Comparison of ENCODE assay signal across 22 cellular contexts in genomic region chrX:53383376-53384087, GRCh38. TPM values are rescaled to one million over a fixed set of nuclear protein-coding genes. Genes with fewer than 3 reads are reported as not detected.
DNase-seq lines count a peak whose midpoint lies in the region; ATAC-seq, FAIRE-seq and TF ChIP-seq lines count a peak whose summit lies in the region.
"Had no signal": no experiment of that assay in that cellular context is flagged by ENCODE, and none has a peak within 500 bp of the region (broad histone marks: within the 10 kb centered on the region; RNA-seq: fewer than 3 reads in every experiment).

No MANE protein-coding gene starts in this region.

- peaks cover 42% of the 10 kb centered on the region for H3K36me3 Mint-ChIP-seq in activated CD4-positive, alpha-beta T cell treated with anti-CD3 and anti-CD28 coated beads for 36 hours (ENCODE audit: low read depth)
- peaks cover 39% of the 10 kb centered on the region for H3K36me3 Mint-ChIP-seq in activated CD4-positive, alpha-beta T cell treated with anti-CD3 and anti-CD28 coated beads, Interleukin-2, amount 10 ng/mL, durations not matched to agents 24 days and 14 days (ENCODE audit: low read depth)
- H3K36me3 Mint-ChIP-seq: natural killer cell had no signal

- peak overlapping the region; percentile 57 for H2BK5ac ChIP-seq in mesenchymal stem cell (ENCODE audit: low read depth, low read length, poor library complexity, severe bottlenecking)

- H3K4me1 Mint-ChIP-seq in activated CD4-positive, alpha-beta T cell treated with anti-CD3 and anti-CD28 coated beads for 36 hours: no peaks in the 10 kb centered on the region
- H3K4me1 Mint-ChIP-seq in activated CD4-positive, alpha-beta T cell treated with anti-CD3 and anti-CD28 coated beads, Interleukin-2, amount 10 ng/mL, durations not matched to agents 24 days and 14 days: no peaks in the 10 kb centered on the region
- H3K4me1 Mint-ChIP-seq: activated naive CD8-positive, alpha-beta T cell treated with anti-CD3 and anti-CD28 coated beads, Interleukin-2, amount 50 U/mL, for 24 hours; natural killer cell had no signal

- FAIRE-seq in bronchial epithelial cell (lab: Jason Lieb, UNC): no peak
- FAIRE-seq: G401.6, H1, small intestine had no signal

- H3K4me1 ChIP-seq in mesenchymal stem cell (ENCODE audit: control insufficient read depth, insufficient read depth, low read depth, low read length) (peaks cover 14% of the 10 kb centered on the region), BE2C (no peaks in the 10 kb centered on the region)
- H3K4me1 ChIP-seq: BLaER1, lower lobe of right lung, SJCRH30, upper lobe of right lung had no signal

- H3K36me3 ChIP-seq in bronchial epithelial cell (ENCODE audit: control insufficient read depth, insufficient read depth, low read length) (peaks cover 11% of the 10 kb centered on the region), mesenchymal stem cell (ENCODE audit: control insufficient read depth in 1 of 2, insufficient read depth in 2 of 2, low read depth in 1 of 2, low read length in 2 of 2) (peaks cover 25 to 62% of the 10 kb centered on the region in 2 experiments), BE2C (peaks cover 38% of the 10 kb centered on the region)
- H3K36me3 ChIP-seq: SJCRH30 had no signal

- no peaks in the 10 kb centered on the region for H3K9me3 Mint-ChIP-seq in activated CD4-positive, alpha-beta T cell treated with anti-CD3 and anti-CD28 coated beads for 36 hours (ENCODE audit: low read depth)
- H3K9me3 Mint-ChIP-seq in activated CD4-positive, alpha-beta T cell treated with anti-CD3 and anti-CD28 coated beads, Interleukin-2, amount 10 ng/mL, durations not matched to agents 24 days and 14 days: no peaks in the 10 kb centered on the region
- H3K9me3 Mint-ChIP-seq: activated naive CD8-positive, alpha-beta T cell treated with anti-CD3 and anti-CD28 coated beads, Interleukin-2, amount 50 U/mL, for 24 hours; natural killer cell had no signal

- peaks cover 1% of the 10 kb centered on the region for H3K79me1 ChIP-seq in mesenchymal stem cell (replicated peaks; ENCODE audit: low read length, poor library complexity, severe bottlenecking)

- H3K27me3 ChIP-seq in bronchial epithelial cell (ENCODE audit: control insufficient read depth, insufficient read depth, low read length) (no peaks in the 10 kb centered on the region), mesenchymal stem cell (ENCODE audit: control insufficient read depth in 1 of 2, insufficient read depth in 1 of 2, low read length in 2 of 2) (no peaks in the 10 kb centered on the region), BE2C (no peaks in the 10 kb centered on the region)
- H3K27me3 ChIP-seq: SJCRH30, upper lobe of right lung had no signal

- H2AK5ac ChIP-seq in mesenchymal stem cell (ENCODE audit: low read length, severe bottlenecking): peak overlapping the region; percentile 32

- H3K4me3 ChIP-seq in bronchial epithelial cell (ENCODE audit: low read depth, low read length) (no peak overlapping the region), mesenchymal stem cell (ENCODE audit: insufficient read depth in 1 of 2, low read depth in 1 of 2, low read length in 2 of 2) (no peak overlapping the region), BE2C (ENCODE audit: low read depth, low read length) (no peak overlapping the region)
- H3K4me3 ChIP-seq: BLaER1, lower lobe of right lung, SJCRH30, upper lobe of right lung had no signal

- H2AFZ ChIP-seq in mesenchymal stem cell (ENCODE audit: low read depth, low read length): no peak overlapping the region

- peak overlapping the region in 1 of 2 experiments; percentile 76 for H2BK12ac ChIP-seq in mesenchymal stem cell (ENCODE audit: low read length in 2 of 2)

- WGBS in mesenchymal stem cell: 96% methylated on average over 2 of the region's 4 CpGs

- POLR2A ChIA-PET in activated CD4-positive, alpha-beta T cell treated with anti-CD3 and anti-CD28 coated beads for 36 hours (lab: Charles Lee): interaction anchor here (0.6 kb wide), 2 partner anchors 10 to 16 kb away, joined by 3 to 5 read pairs; no protein-coding TSS in a partner anchor

- intact Hi-C loops in activated CD4-positive, alpha-beta T cell treated with anti-CD3 and anti-CD28 coated beads for 36 hours (cut with DNase I, micrococcal nuclease): no loop called here
- intact Hi-C loops in activated CD4-positive, alpha-beta T cell treated with anti-CD3 and anti-CD28 coated beads, Interleukin-2, amount 10 ng/mL, durations not matched to agents 24 days and 14 days (cut with micrococcal nuclease): no loop called here

- no peak for ATAC-seq in activated CD4-positive, alpha-beta T cell treated with anti-CD3 and anti-CD28 coated beads for 36 hours
- ATAC-seq: activated naive CD8-positive, alpha-beta T cell treated with anti-CD3 and anti-CD28 coated beads, Interleukin-2, amount 50 U/mL, for 24 hours; lower lobe of right lung; natural killer cell; PC-3; upper lobe of right lung had no signal

- peak overlapping the region; percentile 42 for H3K27ac Mint-ChIP-seq in activated CD4-positive, alpha-beta T cell treated with anti-CD3 and anti-CD28 coated beads for 36 hours
- H3K27ac Mint-ChIP-seq in activated CD4-positive, alpha-beta T cell treated with anti-CD3 and anti-CD28 coated beads, Interleukin-2, amount 10 ng/mL, durations not matched to agents 24 days and 14 days: no peak overlapping the region
- H3K27ac Mint-ChIP-seq: activated naive CD8-positive, alpha-beta T cell treated with anti-CD3 and anti-CD28 coated beads, Interleukin-2, amount 50 U/mL, for 24 hours; natural killer cell had no signal

- H2BK15ac ChIP-seq in mesenchymal stem cell (ENCODE audit: low read depth, poor library complexity, severe bottlenecking): no peak overlapping the region

- no peak overlapping the region for H3K18ac ChIP-seq in mesenchymal stem cell (ENCODE audit: low read depth in 1 of 2, low read length in 2 of 2)

- H4K91ac ChIP-seq in mesenchymal stem cell (ENCODE audit: low read length): no peak overlapping the region

- H3K4me2 ChIP-seq in mesenchymal stem cell (ENCODE audit: low read length, poor library complexity, severe bottlenecking): no peak overlapping the region
- H3K4me2 ChIP-seq: BLaER1 had no signal

- H4K8ac ChIP-seq in mesenchymal stem cell (ENCODE audit: low read length): no peak overlapping the region

- H3K23ac ChIP-seq in mesenchymal stem cell (ENCODE audit: low read length in 2 of 2): no peak overlapping the region

- CTCF ChIA-PET in activated CD4-positive, alpha-beta T cell treated with anti-CD3 and anti-CD28 coated beads for 36 hours (lab: Charles Lee): interaction anchor here (1.8 kb wide), 1 partner anchor 70 kb away, joined by 4 read pairs; no protein-coding TSS in a partner anchor

- no peak overlapping the region for H3K4me3 Mint-ChIP-seq in activated CD4-positive, alpha-beta T cell treated with anti-CD3 and anti-CD28 coated beads for 36 hours
- no peak overlapping the region for H3K4me3 Mint-ChIP-seq in activated CD4-positive, alpha-beta T cell treated with anti-CD3 and anti-CD28 coated beads, Interleukin-2, amount 10 ng/mL, durations not matched to agents 24 days and 14 days
- H3K4me3 Mint-ChIP-seq: activated naive CD8-positive, alpha-beta T cell treated with anti-CD3 and anti-CD28 coated beads, Interleukin-2, amount 50 U/mL, for 24 hours; natural killer cell had no signal

- no peak overlapping the region for H3K4ac ChIP-seq in mesenchymal stem cell (ENCODE audit: low read depth in 1 of 2, low read length in 2 of 2)

- H2BK120ac ChIP-seq in mesenchymal stem cell (ENCODE audit: low read depth, low read length): no peak overlapping the region

- H3K27ac ChIP-seq in mesenchymal stem cell (ENCODE audit: low read length, poor library complexity, severe bottlenecking): peak overlapping the region; percentile 43
- H3K27ac ChIP-seq: BLaER1, lower lobe of right lung, SJCRH30, upper lobe of right lung had no signal

- H3K9ac ChIP-seq in mesenchymal stem cell (ENCODE audit: low read length): no peak overlapping the region
- H3K9ac ChIP-seq: BLaER1 had no signal

- H3K9me3 ChIP-seq in mesenchymal stem cell (ENCODE audit: control insufficient read depth, low read length) (no peaks in the 10 kb centered on the region), BE2C (no peaks in the 10 kb centered on the region)
- H3K9me3 ChIP-seq: BLaER1, lower lobe of right lung, SJCRH30, upper lobe of right lung had no signal

- TF ChIP-seq CTCF in bronchial epithelial cell (IDR thresholded peaks at IDR 0.05; ENCODE audit: insufficient read depth, low read length, severe bottlenecking) (no peak), BE2C (IDR thresholded peaks at IDR 0.05; ENCODE audit: low read depth, low read length) (no peak)

- H3K27me3 Mint-ChIP-seq in activated CD4-positive, alpha-beta T cell treated with anti-CD3 and anti-CD28 coated beads for 36 hours: no peaks in the 10 kb centered on the region
- no peaks in the 10 kb centered on the region for H3K27me3 Mint-ChIP-seq in activated CD4-positive, alpha-beta T cell treated with anti-CD3 and anti-CD28 coated beads, Interleukin-2, amount 10 ng/mL, durations not matched to agents 24 days and 14 days
- H3K27me3 Mint-ChIP-seq: activated naive CD8-positive, alpha-beta T cell treated with anti-CD3 and anti-CD28 coated beads, Interleukin-2, amount 50 U/mL, for 24 hours had no signal

- H3K14ac ChIP-seq in mesenchymal stem cell (ENCODE audit: low read length in 2 of 2): no peak overlapping the region

- no peak for DNase-seq in activated CD4-positive, alpha-beta T cell treated with anti-CD3 and anti-CD28 coated beads for 36 hours
- DNase-seq in activated CD4-positive, alpha-beta T cell treated with anti-CD3 and anti-CD28 coated beads, Interleukin-2, amount 10 ng/mL, durations not matched to agents 24 days and 14 days: no peak
- DNase-seq in DMS 273 (lab: John Stamatoyannopoulos, UW; ENCODE audit: unreplicated experiment) (peak; percentile 87), bronchial epithelial cell (ENCODE audit: low read depth) (peak; percentile 29), mesenchymal stem cell (no peak), NOMO-1 treated with DMSO at 0.1 percent for 48 hours (lab: John Stamatoyannopoulos, UW; ENCODE audit: unreplicated experiment) (no peak), BE2C (no peak), GF-D8 (lab: John Stamatoyannopoulos, UW) (no peak)
- DNase-seq: activated naive CD8-positive, alpha-beta T cell treated with anti-CD3 and anti-CD28 coated beads, Interleukin-2, amount 50 U/mL, for 24 hours; effector CD4-positive, alpha-beta T cell; lower lobe of right lung; natural killer cell; NCI-H1417 treated with DMSO at 0.1 percent for 48 hours; PC-3; SJCRH30; small intestine; stimulated activated CD4-positive, alpha-beta T cell treated with anti-CD3 and anti-CD28 coated beads, Interleukin-2, amount 100 ng/mL, for 48 hours; upper lobe of right lung had no signal

RNA-seq across cellular contexts. Expression of gene SMC1A, which starts 38.9 kb away (rescaled TPM):
- total RNA-seq in activated CD4-positive, alpha-beta T cell treated with anti-CD3 and anti-CD28 coated beads for 36 hours: 100 to 1,000 TPM; 155 to 190 TPM
- 141 and 144 TPM in 2 replicates for total RNA-seq in activated CD4-positive, alpha-beta T cell treated with anti-CD3 and anti-CD28 coated beads, Interleukin-2, amount 10 ng/mL, durations not matched to agents 24 days and 14 days
- 9.0 and 15.0 TPM in 2 replicates for total RNA-seq in bronchial epithelial cell
- 18.8 TPM for polyA plus RNA-seq in mesenchymal stem cell (2013, experiment 1 of 2)
- polyA plus RNA-seq in mesenchymal stem cell (2013, experiment 2 of 2): 18.6 TPM
- polyA plus RNA-seq in BE2C (2012; ENCODE audit: insufficient read depth, insufficient read length, low read depth): 48.1 TPM

RNA-seq across cellular contexts. Expression of gene RIBC1, which starts 39.1 kb away (rescaled TPM):
- under 1 TPM; 0.46 to 0.95 TPM for total RNA-seq in activated CD4-positive, alpha-beta T cell treated with anti-CD3 and anti-CD28 coated beads for 36 hours
- 0.44 and 0.54 TPM in 2 replicates for total RNA-seq in activated CD4-positive, alpha-beta T cell treated with anti-CD3 and anti-CD28 coated beads, Interleukin-2, amount 10 ng/mL, durations not matched to agents 24 days and 14 days
- 0.26 and 1.0 TPM in 2 replicates for total RNA-seq in bronchial epithelial cell
- 0.70 TPM for polyA plus RNA-seq in mesenchymal stem cell (2013, experiment 1 of 2)
- 0.79 TPM for polyA plus RNA-seq in mesenchymal stem cell (2013, experiment 2 of 2)
- polyA plus RNA-seq in BE2C (2012; ENCODE audit: insufficient read depth, insufficient read length, low read depth): not detected
- total RNA-seq: glomerular endothelial cell had no signal

RNA-seq across cellular contexts. Expression of gene HSD17B10, which starts 50.6 kb away (rescaled TPM):
- total RNA-seq in activated CD4-positive, alpha-beta T cell treated with anti-CD3 and anti-CD28 coated beads for 36 hours: 10 to 100 TPM; 89.0 to 92.7 TPM
- 148 and 165 TPM in 2 replicates for total RNA-seq in activated CD4-positive, alpha-beta T cell treated with anti-CD3 and anti-CD28 coated beads, Interleukin-2, amount 10 ng/mL, durations not matched to agents 24 days and 14 days
- 70.0 and 75.9 TPM in 2 replicates for total RNA-seq in bronchial epithelial cell
- 69.4 TPM for polyA plus RNA-seq in mesenchymal stem cell (2013, experiment 1 of 2)
- 69.8 TPM for polyA plus RNA-seq in mesenchymal stem cell (2013, experiment 2 of 2)
- polyA plus RNA-seq in BE2C (2012; ENCODE audit: insufficient read depth, insufficient read length, low read depth): 456 TPM

Comparison
In these comparisons a context has a peak if more than half of its experiments do, and no peak if none do; other contexts are left out.
1. DNase-seq: peak in DMS 273 (single experiment) and bronchial epithelial cell (single experiment); none in activated CD4-positive, alpha-beta T cell treated with anti-CD3 and anti-CD28 coated beads for 36 hours (single experiment), activated CD4-positive, alpha-beta T cell treated with anti-CD3 and anti-CD28 coated beads, Interleukin-2, amount 10 ng/mL, durations not matched to agents 24 days and 14 days (single experiment), mesenchymal stem cell (single experiment), NOMO-1 treated with DMSO at 0.1 percent for 48 hours (single experiment), BE2C (single experiment) and GF-D8 (single experiment).